In the genomic region with DNA sequence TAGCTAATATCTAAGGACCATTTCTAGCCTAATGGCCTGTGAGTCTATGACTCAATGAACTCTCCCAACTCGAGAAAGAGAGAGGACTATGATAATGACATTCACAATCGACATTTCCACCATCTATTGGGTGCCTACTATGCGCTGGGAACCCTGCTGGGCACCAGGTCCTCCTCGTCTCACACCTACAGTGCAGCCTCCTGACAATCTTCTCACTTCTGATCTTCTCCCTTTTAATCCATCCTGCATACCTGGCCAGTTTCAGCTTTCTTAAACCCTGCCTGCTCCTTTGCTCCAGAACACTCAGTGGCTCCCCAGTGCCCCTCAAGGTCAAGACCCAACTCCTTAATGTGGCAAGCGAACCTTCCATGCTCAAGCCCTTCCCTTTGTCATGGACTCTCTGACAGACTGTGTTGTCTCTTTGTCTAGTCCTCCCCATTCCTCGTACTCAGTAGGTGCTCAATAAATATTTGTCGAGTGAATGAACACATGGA, we compare ENCODE assay signal across 32 cellular contexts. TPM values are rescaled to one million over a fixed set of nuclear protein-coding genes. Genes with fewer than 3 reads are reported as not detected.
"Had no signal": no experiment of that assay in that cellular context is flagged by ENCODE, and none has a peak within 500 bp of the region (broad histone marks: within the 10 kb centered on the region; RNA-seq: fewer than 3 reads in every experiment).

No MANE protein-coding gene starts in this region.

- H3K36me3 Mint-ChIP-seq: activated naive CD4-positive, alpha-beta T cell treated with anti-CD3 and anti-CD28 coated beads, Interleukin-2, amount 10 ng/mL, durations not matched to agents 7 days and 5 days; activated naive CD8-positive, alpha-beta T cell treated with anti-CD3 and anti-CD28 coated beads, Interleukin-2, amount 10 ng/mL, durations not matched to agents 7 days and 5 days; WTC11 had no signal

- H3K27me3 ChIP-seq: ascending aorta had no signal

- FAIRE-seq: bronchial epithelial cell had no signal

- H3K27ac Mint-ChIP-seq: activated CD4-positive, alpha-beta memory T cell treated with anti-CD3 and anti-CD28 coated beads, Interleukin-2, amount 10 ng/mL, durations not matched to agents 7 days and 5 days; activated CD4-positive, alpha-beta T cell treated with anti-CD3 and anti-CD28 coated beads, Interleukin-2, amount 10 ng/mL, durations not matched to agents 7 days and 5 days; activated naive CD4-positive, alpha-beta T cell treated with anti-CD3 and anti-CD28 coated beads, Interleukin-2, amount 10 ng/mL, durations not matched to agents 7 days and 5 days; activated naive CD4-positive, alpha-beta T cell treated with anti-CD3 and anti-CD28 coated beads, Interleukin-2, amount 50 U/mL, for 72 hours; activated naive CD8-positive, alpha-beta T cell treated with anti-CD3 and anti-CD28 coated beads, Interleukin-2, amount 10 ng/mL, durations not matched to agents 7 days and 5 days; activated T-cell treated with anti-CD3 and anti-CD28 coated beads, Interleukin-2, amount 50 U/mL, for 24 hours; activated T-cell treated with anti-CD3 and anti-CD28 coated beads, Interleukin-2, amount 50 U/mL, for 72 hours; dendritic cell treated with granulocyte-macrophage colony-stimulating factor and Interleukin-4, amounts not matched to agents 40 ng/mL and 50 ng/mL, for 4 days; WTC11 had no signal

- H3K9me3 Mint-ChIP-seq: activated CD4-positive, alpha-beta memory T cell treated with anti-CD3 and anti-CD28 coated beads, Interleukin-2, amount 10 ng/mL, durations not matched to agents 7 days and 5 days; activated CD4-positive, alpha-beta T cell treated with anti-CD3 and anti-CD28 coated beads, Interleukin-2, amount 10 ng/mL, durations not matched to agents 7 days and 5 days; activated naive CD4-positive, alpha-beta T cell treated with anti-CD3 and anti-CD28 coated beads, Interleukin-2, amount 10 ng/mL, durations not matched to agents 7 days and 5 days; activated naive CD4-positive, alpha-beta T cell treated with anti-CD3 and anti-CD28 coated beads, Interleukin-2, amount 50 U/mL, for 72 hours; activated naive CD8-positive, alpha-beta T cell treated with anti-CD3 and anti-CD28 coated beads, Interleukin-2, amount 10 ng/mL, durations not matched to agents 7 days and 5 days; activated T-cell treated with anti-CD3 and anti-CD28 coated beads, Interleukin-2, amount 50 U/mL, for 24 hours; activated T-cell treated with anti-CD3 and anti-CD28 coated beads, Interleukin-2, amount 50 U/mL, for 72 hours; central memory CD8-positive, alpha-beta T cell; dendritic cell treated with granulocyte-macrophage colony-stimulating factor and Interleukin-4, amounts not matched to agents 40 ng/mL and 50 ng/mL, for 4 days had no signal

- H3K4me3 Mint-ChIP-seq: activated CD4-positive, alpha-beta memory T cell treated with anti-CD3 and anti-CD28 coated beads, Interleukin-2, amount 10 ng/mL, durations not matched to agents 7 days and 5 days; activated CD4-positive, alpha-beta T cell treated with anti-CD3 and anti-CD28 coated beads, Interleukin-2, amount 10 ng/mL, durations not matched to agents 7 days and 5 days; activated naive CD4-positive, alpha-beta T cell treated with anti-CD3 and anti-CD28 coated beads, Interleukin-2, amount 10 ng/mL, durations not matched to agents 7 days and 5 days; activated naive CD8-positive, alpha-beta T cell treated with anti-CD3 and anti-CD28 coated beads, Interleukin-2, amount 10 ng/mL, durations not matched to agents 7 days and 5 days; activated T-cell treated with anti-CD3 and anti-CD28 coated beads, Interleukin-2, amount 50 U/mL, for 24 hours; activated T-cell treated with anti-CD3 and anti-CD28 coated beads, Interleukin-2, amount 50 U/mL, for 72 hours; central memory CD8-positive, alpha-beta T cell; dendritic cell treated with granulocyte-macrophage colony-stimulating factor and Interleukin-4, amounts not matched to agents 40 ng/mL and 50 ng/mL, for 4 days; WTC11 had no signal

- H3K4me1 ChIP-seq: ascending aorta, foreskin keratinocyte, gastrocnemius medialis had no signal

- H3K27ac ChIP-seq: ascending aorta, brain microvascular endothelial cell, coronary artery, esophagus muscularis mucosa, foreskin keratinocyte, gastrocnemius medialis, heart left ventricle, VCaP had no signal

- DNase-seq: activated CD4-positive, alpha-beta memory T cell treated with anti-CD3 and anti-CD28 coated beads, Interleukin-2, amount 10 ng/mL, durations not matched to agents 7 days and 5 days; activated CD4-positive, alpha-beta T cell treated with anti-CD3 and anti-CD28 coated beads for 1 hour; activated CD4-positive, alpha-beta T cell treated with anti-CD3 and anti-CD28 coated beads for 4 hours; activated CD4-positive, alpha-beta T cell treated with anti-CD3 and anti-CD28 coated beads, Interleukin-2, amount 10 ng/mL, durations not matched to agents 7 days and 5 days; activated CD4-positive, alpha-beta T cell treated with anti-CD3 and anti-CD28 coated beads, Interleukin-2, amount 50 U/mL, for 4 hours; activated CD8-positive, alpha-beta memory T cell treated with anti-CD3 and anti-CD28 coated beads, Interleukin-2, amount 50 U/mL, for 48 hours; activated gamma-delta T cell; activated naive CD4-positive, alpha-beta T cell; activated naive CD4-positive, alpha-beta T cell treated with anti-CD3 and anti-CD28 coated beads, Interleukin-2, amount 10 ng/mL, durations not matched to agents 7 days and 5 days; activated naive CD8-positive, alpha-beta T cell treated with anti-CD3 and anti-CD28 coated beads, Interleukin-2, amount 10 ng/mL, durations not matched to agents 7 days and 5 days; activated T-cell treated with anti-CD3 and anti-CD28 coated beads for 4 hours; activated T-cell treated with anti-CD3 and anti-CD28 coated beads, Interleukin-2, amount 50 U/mL, for 24 hours; activated T-cell treated with anti-CD3 and anti-CD28 coated beads, Interleukin-2, amount 50 U/mL, for 72 hours; brain microvascular endothelial cell; dorsolateral prefrontal cortex; effector memory CD4-positive, alpha-beta T cell; erythroblast; foreskin keratinocyte; gastrocnemius medialis; glutamatergic neuron; heart left ventricle; T-helper 2 cell had no signal

- H3K4me3 ChIP-seq: ascending aorta, coronary artery, dorsolateral prefrontal cortex, esophagus muscularis mucosa, gastrocnemius medialis, heart left ventricle had no signal

- H3K36me3 ChIP-seq: ascending aorta, brain microvascular endothelial cell, esophagus muscularis mucosa, gastrocnemius medialis, heart left ventricle had no signal

- ATAC-seq: activated naive CD4-positive, alpha-beta T cell treated with anti-CD3 and anti-CD28 coated beads, Interleukin-2, amount 50 U/mL, for 72 hours; activated T-cell treated with anti-CD3 and anti-CD28 coated beads, Interleukin-2, amount 50 U/mL, for 72 hours; foreskin keratinocyte; gastrocnemius medialis; heart left ventricle; WTC11 had no signal

- H3K9me3 ChIP-seq: ascending aorta, esophagus muscularis mucosa, gastrocnemius medialis, heart left ventricle had no signal

RNA-seq across cellular contexts. Expression of a gene that starts 3.5 kb away (rescaled TPM):
- total RNA-seq: activated CD4-positive, alpha-beta memory T cell treated with anti-CD3 and anti-CD28 coated beads, Interleukin-2, amount 10 ng/mL, durations not matched to agents 7 days and 5 days; activated CD4-positive, alpha-beta T cell treated with anti-CD3 and anti-CD28 coated beads, Interleukin-2, amount 10 ng/mL, durations not matched to agents 7 days and 5 days; activated naive CD4-positive, alpha-beta T cell treated with anti-CD3 and anti-CD28 coated beads, Interleukin-2, amount 50 U/mL, for 72 hours; activated naive CD8-positive, alpha-beta T cell treated with anti-CD3 and anti-CD28 coated beads, Interleukin-2, amount 10 ng/mL, durations not matched to agents 7 days and 5 days; activated T-cell treated with anti-CD3 and anti-CD28 coated beads, Interleukin-2, amount 50 U/mL, for 72 hours; bronchial epithelial cell; foreskin keratinocyte; T-helper 1 cell treated with Interleukin-12 subunit alpha and Interleukin-12 subunit beta and Interleukin-4 antibody, amounts not matched to agents 30 ng/mL and 1 ng/mL, for 36 hours had no signal
- polyA plus RNA-seq: foreskin keratinocyte had no signal
